8 cellular contexts compared by ENCODE assay signal in the genomic region with DNA sequence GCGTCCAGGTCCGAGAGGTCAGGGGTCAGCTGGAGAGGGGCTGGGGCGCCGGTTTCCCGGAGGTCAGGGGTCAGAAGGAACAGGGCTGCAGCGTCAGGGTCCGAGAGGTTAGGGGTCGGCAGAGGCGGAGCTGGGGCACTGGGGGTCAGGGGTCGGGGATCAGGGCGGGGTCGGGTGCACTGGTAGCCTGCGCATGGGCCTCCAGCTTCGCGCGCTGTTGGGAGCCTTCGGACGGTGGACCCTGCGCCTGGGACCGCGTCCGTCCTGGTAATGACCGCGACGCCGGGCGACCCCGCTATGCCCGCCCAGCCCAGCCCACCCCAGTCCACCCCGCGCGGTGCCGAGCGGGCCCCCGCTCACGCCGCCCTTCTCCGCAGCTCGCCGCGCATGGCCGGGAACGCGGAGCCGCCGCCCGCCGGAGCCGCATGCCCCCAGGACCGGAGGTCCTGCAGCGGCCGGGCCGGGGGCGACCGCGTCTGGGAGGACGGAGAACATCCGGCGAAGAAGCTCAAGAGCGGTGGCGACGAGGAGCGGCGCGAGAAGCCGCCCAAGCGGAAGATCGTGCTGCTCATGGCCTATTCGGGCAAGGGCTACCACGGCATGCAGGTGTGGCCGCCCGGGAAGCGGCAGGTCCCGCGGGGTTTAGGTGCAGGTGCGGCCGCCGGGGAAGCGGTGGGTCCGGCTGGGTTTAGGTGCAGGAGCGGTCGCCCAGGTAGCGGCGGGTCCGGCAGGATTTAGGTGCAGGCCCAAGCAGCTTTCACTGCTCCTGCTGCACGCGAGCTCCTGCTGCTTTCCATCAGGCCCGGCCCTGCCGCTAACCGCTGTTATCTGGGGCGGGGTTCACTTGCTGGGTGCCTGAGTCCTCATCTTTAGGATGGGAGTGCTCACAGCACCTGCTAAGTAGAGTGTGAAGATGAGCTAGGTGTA. TPM values are rescaled to one million over a fixed set of nuclear protein-coding genes. Genes with fewer than 3 reads are reported as not detected.
DNase-seq lines count a peak whose midpoint lies in the region; ATAC-seq and TF ChIP-seq lines count a peak whose summit lies in the region.

No MANE protein-coding gene starts in this region.

- H3K36me3 ChIP-seq in HUES64 (ENCODE audit: insufficient read depth, low read length) (peaks cover 42% of the 10 kb centered on the region), esophagus muscularis mucosa (peaks cover 29 to 39% (median 34%) of the 10 kb centered on the region in 4 donors)

- no peak for TF ChIP-seq EP300 in esophagus muscularis mucosa (IDR thresholded peaks at IDR 0.05)

- H3K4me3 Mint-ChIP-seq in activated CD8-positive, alpha-beta T cell treated with anti-CD3 and anti-CD28 coated beads, Interleukin-2, amount 10 ng/mL, durations not matched to agents 7 days and 5 days, result peak overlapping the region; percentile 98
- H3K4me3 Mint-ChIP-seq in neural crest cell, result peak overlapping the region; percentile 95

- no peaks in the 10 kb centered on the region for H3K9me3 Mint-ChIP-seq in activated CD8-positive, alpha-beta T cell treated with anti-CD3 and anti-CD28 coated beads, Interleukin-2, amount 10 ng/mL, durations not matched to agents 7 days and 5 days (ENCODE audit: insufficient read depth)
- H3K9me3 Mint-ChIP-seq in neural crest cell, result no peaks in the 10 kb centered on the region

- peaks cover 26% of the 10 kb centered on the region for H3K4me1 Mint-ChIP-seq in activated CD8-positive, alpha-beta T cell treated with anti-CD3 and anti-CD28 coated beads, Interleukin-2, amount 10 ng/mL, durations not matched to agents 7 days and 5 days (ENCODE audit: low read depth)
- H3K4me1 Mint-ChIP-seq in neural crest cell, result peaks cover 12% of the 10 kb centered on the region

- no peaks in the 10 kb centered on the region for H3K27me3 Mint-ChIP-seq in activated CD8-positive, alpha-beta T cell treated with anti-CD3 and anti-CD28 coated beads, Interleukin-2, amount 10 ng/mL, durations not matched to agents 7 days and 5 days (ENCODE audit: low read depth)
- no peaks in the 10 kb centered on the region for H3K27me3 Mint-ChIP-seq in neural crest cell (ENCODE audit: low read depth)

- DNase-seq in NCI-H82 (lab: John Stamatoyannopoulos, UW), result peak; percentile 41
- DNase-seq in NCI-H82 treated with DMSO at 0.1 percent for 48 hours (lab: John Stamatoyannopoulos, UW; ENCODE audit: unreplicated experiment), result no peak
- DNase-seq in activated CD8-positive, alpha-beta T cell treated with anti-CD3 and anti-CD28 coated beads, Interleukin-2, amount 10 ng/mL, durations not matched to agents 7 days and 5 days, result peak; percentile 58
- DNase-seq in esophagus muscularis mucosa (ENCODE audit: extremely low spot score), result no peak
- peak; percentile 29 for DNase-seq in neural crest cell (ENCODE audit: low read depth, low spot score)

- TF ChIP-seq CTCF in esophagus muscularis mucosa (IDR thresholded peaks at IDR 0.05) (no peak), neural crest cell (conservative IDR thresholded peaks at IDR 0.05) (no peak)

- WGBS in HUES64, result 1% methylated on average over 91 of the region's 91 CpGs
- WGBS in esophagus muscularis mucosa, result 0% methylated on average over 10 of the region's 91 CpGs

- peak overlapping the region; percentile 93 for H3K9ac ChIP-seq in HUES64 (ENCODE audit: low read depth, low read length)

- H3K27me3 ChIP-seq in HUES64 (ENCODE audit: insufficient read depth, low read length) (no peaks in the 10 kb centered on the region), esophagus muscularis mucosa (no peaks in the 10 kb centered on the region)

- TF ChIP-seq POLR2A in esophagus muscularis mucosa (IDR thresholded peaks at IDR 0.05; ENCODE audit: low read depth), result no peak

- H3K4me3 ChIP-seq in HUES64 (ENCODE audit: low read length) (peak overlapping the region; percentile 89), esophagus muscularis mucosa (peak overlapping the region; percentile 75 to 95 (median 82))

- CTCF ChIA-PET in activated CD8-positive, alpha-beta T cell treated with anti-CD3 and anti-CD28 coated beads, Interleukin-2, amount 10 ng/mL, durations not matched to agents 7 days and 5 days (lab: Charles Lee), result interaction anchor here (1.0 to 1.5 kb wide), 2 partner anchors 20 to 34 kb away, joined by 3 to 5 read pairs; a partner anchor contains a TSS

- H3K27ac ChIP-seq in HUES64 (ENCODE audit: low read depth, low read length) (peak overlapping the region; percentile 88), esophagus muscularis mucosa (replicated peaks in 1 of 4) (peak overlapping the region; percentile 90 to 96 (median 92))

- H3K36me3 Mint-ChIP-seq in activated CD8-positive, alpha-beta T cell treated with anti-CD3 and anti-CD28 coated beads, Interleukin-2, amount 10 ng/mL, durations not matched to agents 7 days and 5 days (ENCODE audit: low read depth), result peaks cover 31% of the 10 kb centered on the region
- H3K36me3 Mint-ChIP-seq in neural crest cell (ENCODE audit: low read depth), result peaks cover 17% of the 10 kb centered on the region

- H3K4me1 ChIP-seq in HUES64 (ENCODE audit: insufficient read depth, low read length) (no peaks in the 10 kb centered on the region), esophagus muscularis mucosa (peaks cover 16 to 34% (median 33%) of the 10 kb centered on the region in 4 donors)

- peak; percentile 21 for ATAC-seq in activated CD8-positive, alpha-beta T cell treated with anti-CD3 and anti-CD28 coated beads, Interleukin-2, amount 10 ng/mL, durations not matched to agents 7 days and 5 days
- no peak for ATAC-seq in HG02870 (IDR thresholded peaks at IDR 0.05; ENCODE audit: unreplicated experiment)
- ATAC-seq in HG03442 (IDR thresholded peaks at IDR 0.05; ENCODE audit: unreplicated experiment), result no peak

- POLR2A ChIA-PET in activated CD8-positive, alpha-beta T cell treated with anti-CD3 and anti-CD28 coated beads, Interleukin-2, amount 10 ng/mL, durations not matched to agents 7 days and 5 days (lab: Charles Lee), result interaction anchor here (0.8 to 3.0 kb wide), 5 partner anchors 12 to 219 kb away, joined by 3 to 12 read pairs (median 5); a partner anchor contains a TSS

- H3K9me3 ChIP-seq in HUES64 (ENCODE audit: insufficient read depth, low read depth, low read length) (0 out of 2 replicates have a peak, but pooled peaks cover 3% of the 10 kb centered on the region), esophagus muscularis mucosa (no peaks in the 10 kb centered on the region)

- peak overlapping the region; percentile 97 for H3K27ac Mint-ChIP-seq in activated CD8-positive, alpha-beta T cell treated with anti-CD3 and anti-CD28 coated beads, Interleukin-2, amount 10 ng/mL, durations not matched to agents 7 days and 5 days
- H3K27ac Mint-ChIP-seq in neural crest cell (ENCODE audit: unreplicated experiment), result peak overlapping the region; percentile 95

- intact Hi-C loops in esophagus muscularis mucosa (cut with DNase I), result loop anchor here (2.0 kb wide), 2 partner anchors 19 to 31 kb away; a partner anchor contains a TSS

RNA-seq across cellular contexts. Expression of a gene that starts 0.7 kb away (rescaled TPM):
- polyA plus RNA-seq in HUES64 (2013, experiment 1 of 2), result 53.9 TPM
- 37.2 TPM for polyA plus RNA-seq in HUES64 (2013, experiment 2 of 2)
- total RNA-seq in activated CD8-positive, alpha-beta T cell treated with anti-CD3 and anti-CD28 coated beads, Interleukin-2, amount 10 ng/mL, durations not matched to agents 7 days and 5 days, result 10 to 100 TPM; 57.3 to 64.7 TPM
- 10 to 100 TPM; 14.7 to 23.3 (median 19.5) TPM for total RNA-seq in esophagus muscularis mucosa
- 48.7 and 50.9 TPM in 2 replicates for total RNA-seq in neural crest cell

RNA-seq across cellular contexts. Expression of a gene that starts 19.9 kb away (rescaled TPM):
- 24.5 TPM for polyA plus RNA-seq in HUES64 (2013, experiment 1 of 2)
- polyA plus RNA-seq in HUES64 (2013, experiment 2 of 2), result 27.7 TPM
- total RNA-seq in activated CD8-positive, alpha-beta T cell treated with anti-CD3 and anti-CD28 coated beads, Interleukin-2, amount 10 ng/mL, durations not matched to agents 7 days and 5 days, result 10 to 100 TPM; 58.0 to 58.8 TPM
- total RNA-seq in esophagus muscularis mucosa, result 10 to 100 TPM; 16.9 to 31.1 (median 22.4) TPM
- total RNA-seq in neural crest cell, result 73.4 and 75.6 TPM in 2 replicates

RNA-seq across cellular contexts. Expression of a gene that starts 35.4 kb away (rescaled TPM):
- 23.2 TPM for polyA plus RNA-seq in HUES64 (2013, experiment 1 of 2)
- 27.8 TPM for polyA plus RNA-seq in HUES64 (2013, experiment 2 of 2)
- 10 to 100 TPM; 17.1 to 20.6 TPM for total RNA-seq in activated CD8-positive, alpha-beta T cell treated with anti-CD3 and anti-CD28 coated beads, Interleukin-2, amount 10 ng/mL, durations not matched to agents 7 days and 5 days
- 10 to 100 TPM; 18.4 to 37.5 (median 26.9) TPM for total RNA-seq in esophagus muscularis mucosa
- 59.2 and 69.3 TPM in 2 replicates for total RNA-seq in neural crest cell

Comparison
In these comparisons a context has a peak if more than half of its experiments do, and no peak if none do; other contexts are left out.
1. DNase-seq: peak in NCI-H82 (single experiment), activated CD8-positive, alpha-beta T cell treated with anti-CD3 and anti-CD28 coated beads, Interleukin-2, amount 10 ng/mL, durations not matched to agents 7 days and 5 days (single experiment) and neural crest cell (single experiment); none in NCI-H82 treated with DMSO at 0.1 percent for 48 hours (single experiment) and esophagus muscularis mucosa (single experiment).